Comparison of ENCODE assay signal across 25 cellular contexts in genomic region chr2:37529830-37530452, GRCh38.
"Had no signal": no experiment of that assay in that cellular context is flagged by ENCODE, and none has a peak within 500 bp of the region (broad histone marks: within the 10 kb centered on the region; RNA-seq: fewer than 3 reads in every experiment).

No MANE protein-coding gene starts in this region.

- H3K4me1 ChIP-seq: prostate gland, thyroid gland had no signal

- H3K9me3 Mint-ChIP-seq: activated CD4-positive, alpha-beta memory T cell treated with anti-CD3 and anti-CD28 coated beads, Interleukin-2, amount 10 ng/mL, durations not matched to agents 7 days and 5 days; activated CD4-positive, alpha-beta T cell treated with anti-CD3 and anti-CD28 coated beads, Interleukin-2, amount 10 ng/mL, durations not matched to agents 24 days and 14 days; activated naive CD4-positive, alpha-beta T cell treated with anti-CD3 and anti-CD28 coated beads, Interleukin-2, amount 50 U/mL, for 24 hours; activated T-cell treated with anti-CD3 and anti-CD28 coated beads, Interleukin-2, amount 50 U/mL, for 72 hours; effector memory CD8-positive, alpha-beta T cell; immature natural killer cell; naive thymus-derived CD8-positive, alpha-beta T cell; stimulated activated naive CD8-positive, alpha-beta T cell treated with anti-CD3 and anti-CD28 coated beads, Interleukin-15, Interleukin-2, amounts not matched to agents 100 ng/mL and 50 ng/mL, for 24 hours; T-cell; T-helper 2 cell treated with Interferon-gamma antibody and Interleukin-4, amounts not matched to agents 5 μg/mL and 100 μg/mL, for 36 hours had no signal

- H3K27ac ChIP-seq: dorsolateral prefrontal cortex, hepatocyte, left ventricle myocardium inferior, ovary, prostate gland, thyroid gland, VCaP had no signal

- H3K79me2 ChIP-seq: hepatocyte had no signal

- H3K27me3 Mint-ChIP-seq: T-cell had no signal

- ATAC-seq: activated CD4-positive, CD25-positive, alpha-beta regulatory T cell treated with anti-CD3 and anti-CD28 coated beads, Interleukin-2, amount 50 U/mL, for 24 hours; activated T-cell treated with anti-CD3 and anti-CD28 coated beads, Interleukin-2, amount 50 U/mL, for 72 hours; effector memory CD8-positive, alpha-beta T cell; naive thymus-derived CD8-positive, alpha-beta T cell; T-cell had no signal

- H3K27ac Mint-ChIP-seq: activated CD4-positive, alpha-beta memory T cell treated with anti-CD3 and anti-CD28 coated beads, Interleukin-2, amount 10 ng/mL, durations not matched to agents 7 days and 5 days; activated CD4-positive, alpha-beta T cell treated with anti-CD3 and anti-CD28 coated beads, Interleukin-2, amount 10 ng/mL, durations not matched to agents 24 days and 14 days; activated naive CD4-positive, alpha-beta T cell treated with anti-CD3 and anti-CD28 coated beads, Interleukin-2, amount 50 U/mL, for 24 hours; activated T-cell treated with anti-CD3 and anti-CD28 coated beads, Interleukin-2, amount 50 U/mL, for 72 hours; brain; effector memory CD8-positive, alpha-beta T cell; immature natural killer cell; naive thymus-derived CD8-positive, alpha-beta T cell; stimulated activated naive CD8-positive, alpha-beta T cell treated with anti-CD3 and anti-CD28 coated beads, Interleukin-15, Interleukin-2, amounts not matched to agents 100 ng/mL and 50 ng/mL, for 24 hours; T-cell; T-helper 2 cell treated with Interferon-gamma antibody and Interleukin-4, amounts not matched to agents 5 μg/mL and 100 μg/mL, for 36 hours had no signal

- H3K27me3 ChIP-seq: esophagus muscularis mucosa, hepatocyte, ovary, thyroid gland had no signal

- H2AFZ ChIP-seq: hepatocyte had no signal

- H3K4me1 Mint-ChIP-seq: activated CD4-positive, alpha-beta memory T cell treated with anti-CD3 and anti-CD28 coated beads, Interleukin-2, amount 10 ng/mL, durations not matched to agents 7 days and 5 days; activated CD4-positive, alpha-beta T cell treated with anti-CD3 and anti-CD28 coated beads, Interleukin-2, amount 10 ng/mL, durations not matched to agents 24 days and 14 days; activated naive CD4-positive, alpha-beta T cell treated with anti-CD3 and anti-CD28 coated beads, Interleukin-2, amount 50 U/mL, for 24 hours; immature natural killer cell; T-cell had no signal

- DNase-seq: activated CD4-positive, alpha-beta memory T cell treated with anti-CD3 and anti-CD28 coated beads, Interleukin-2, amount 10 ng/mL, durations not matched to agents 7 days and 5 days; activated CD4-positive, alpha-beta T cell treated with anti-CD3 and anti-CD28 coated beads, Interleukin-2, amount 10 ng/mL, durations not matched to agents 24 days and 14 days; activated effector memory CD4-positive, alpha-beta T cell treated with anti-CD3 and anti-CD28 coated beads, Interleukin-2, amount 50 U/mL, for 16 hours; activated T-cell treated with anti-CD3 and anti-CD28 coated beads, Interleukin-2, amount 50 U/mL, for 72 hours; aorta; dorsolateral prefrontal cortex; effector memory CD8-positive, alpha-beta T cell; immature natural killer cell; kidney glomerular epithelial cell; left ventricle myocardium inferior; naive thymus-derived CD8-positive, alpha-beta T cell; ovary; stimulated activated CD4-positive, alpha-beta T cell treated with anti-CD3 and anti-CD28 coated beads, Interleukin-4, amount 100 ng/mL, for 4 hours; substantia nigra; T-cell; thyroid gland had no signal

- H3K4me3 ChIP-seq: dorsolateral prefrontal cortex, esophagus muscularis mucosa, hepatocyte, left ventricle myocardium inferior, ovary, prostate gland, thyroid gland had no signal

- H3K9me3 ChIP-seq: esophagus muscularis mucosa, left ventricle myocardium inferior, ovary, prostate gland, thyroid gland had no signal

- H3K36me3 Mint-ChIP-seq: activated naive CD4-positive, alpha-beta T cell treated with anti-CD3 and anti-CD28 coated beads, Interleukin-2, amount 50 U/mL, for 24 hours; brain; T-cell had no signal

- H3K36me3 ChIP-seq: esophagus muscularis mucosa, left ventricle myocardium inferior, ovary, prostate gland, thyroid gland had no signal

- H3K4me3 Mint-ChIP-seq: activated CD4-positive, alpha-beta memory T cell treated with anti-CD3 and anti-CD28 coated beads, Interleukin-2, amount 10 ng/mL, durations not matched to agents 7 days and 5 days; activated CD4-positive, alpha-beta T cell treated with anti-CD3 and anti-CD28 coated beads, Interleukin-2, amount 10 ng/mL, durations not matched to agents 24 days and 14 days; activated naive CD4-positive, alpha-beta T cell treated with anti-CD3 and anti-CD28 coated beads, Interleukin-2, amount 50 U/mL, for 24 hours; activated T-cell treated with anti-CD3 and anti-CD28 coated beads, Interleukin-2, amount 50 U/mL, for 72 hours; brain; effector memory CD8-positive, alpha-beta T cell; immature natural killer cell; naive thymus-derived CD8-positive, alpha-beta T cell; stimulated activated naive CD8-positive, alpha-beta T cell treated with anti-CD3 and anti-CD28 coated beads, Interleukin-15, Interleukin-2, amounts not matched to agents 100 ng/mL and 50 ng/mL, for 24 hours; T-cell; T-helper 2 cell treated with Interferon-gamma antibody and Interleukin-4, amounts not matched to agents 5 μg/mL and 100 μg/mL, for 36 hours had no signal

- H3K4me2 ChIP-seq: hepatocyte had no signal
